ENCODE assay signal across 19 cellular contexts in the genomic region with DNA sequence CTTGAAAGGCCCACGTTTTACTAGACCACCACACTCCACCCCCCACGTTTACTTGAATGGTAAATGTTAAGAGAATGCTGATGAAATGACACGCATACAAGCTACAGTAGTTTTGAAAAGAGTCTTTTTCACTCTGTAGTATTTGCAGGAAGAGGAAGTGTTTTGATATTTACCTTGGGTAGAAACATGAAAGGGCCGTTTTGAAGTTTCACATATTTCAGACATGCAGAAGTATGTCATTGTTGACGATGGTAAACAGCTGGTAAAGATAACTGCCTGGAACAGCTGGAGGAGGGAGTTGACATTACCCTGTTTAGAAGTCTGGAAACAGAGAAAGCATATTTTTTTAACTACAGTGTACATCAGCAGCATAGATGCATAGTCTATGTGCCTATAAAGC.
A peak's percentile ranks its signal among the peaks of the same experiment; 100 is the strongest.
DNase-seq lines count a peak whose midpoint lies in the region; ATAC-seq and FAIRE-seq lines count a peak whose summit lies in the region.
"Had no signal": no experiment of that assay in that cellular context is flagged by ENCODE, and none has a peak within 500 bp of the region (broad histone marks: within the 10 kb centered on the region; RNA-seq: fewer than 3 reads in every experiment).

No MANE protein-coding gene starts in this region.

- DNase-seq in SIG-M5 treated with dmso at 0.1 percent for 504 hours (lab: John Stamatoyannopoulos, UW; ENCODE audit: unreplicated experiment) (peak; percentile 7), SIG-M5 (lab: John Stamatoyannopoulos, UW) (no peak), LHCN-M2 (ENCODE audit: low read depth) (peak; percentile 63), RPMI8226 (peak; percentile 49), RCC 7860 (ENCODE audit: low spot score) (no peak)
- no peak for DNase-seq in activated CD4-positive, alpha-beta T cell treated with anti-CD3 and anti-CD28 coated beads for 1 hour
- no peak for DNase-seq in stimulated activated effector memory CD8-positive, alpha-beta T cell treated with anti-CD3 and anti-CD28 coated beads, Interleukin-12 subunit alpha, Interleukin-12 subunit beta, amount 100 ng/mL, for 72 hours (ENCODE audit: low spot score in 2 of 2)
- DNase-seq: HCEC 1CT; KBM-7; NCI-H1048; NCI-H1436; NCI-H2029 treated with DMSO at 0.1 percent for 48 hours; NCI-H2171 treated with DMSO at 0.1 percent for 48 hours; NCI-H446; NK-92 treated with Interleukin-12 subunit alpha and Interleukin-12 subunit beta, amount 100 ng/mL, for 24 hours; SHP77; T-helper 1 cell had no signal

- H3K4me1 Mint-ChIP-seq in stimulated activated effector memory CD8-positive, alpha-beta T cell treated with anti-CD3 and anti-CD28 coated beads, Interleukin-12 subunit alpha, Interleukin-12 subunit beta, amount 100 ng/mL, for 72 hours: no peaks in the 10 kb centered on the region
- H3K4me1 Mint-ChIP-seq: B cell had no signal

- H3K36me3 Mint-ChIP-seq in stimulated activated effector memory CD8-positive, alpha-beta T cell treated with anti-CD3 and anti-CD28 coated beads, Interleukin-12 subunit alpha, Interleukin-12 subunit beta, amount 100 ng/mL, for 72 hours: no peaks in the 10 kb centered on the region

- no peak overlapping the region for H3K27ac Mint-ChIP-seq in stimulated activated effector memory CD8-positive, alpha-beta T cell treated with anti-CD3 and anti-CD28 coated beads, Interleukin-12 subunit alpha, Interleukin-12 subunit beta, amount 100 ng/mL, for 72 hours
- H3K27ac Mint-ChIP-seq: B cell had no signal

- H3K4me3 Mint-ChIP-seq in stimulated activated effector memory CD8-positive, alpha-beta T cell treated with anti-CD3 and anti-CD28 coated beads, Interleukin-12 subunit alpha, Interleukin-12 subunit beta, amount 100 ng/mL, for 72 hours: no peak overlapping the region
- H3K4me3 Mint-ChIP-seq: B cell had no signal

- FAIRE-seq in RCC 7860 (lab: Jason Lieb, UNC): no peak

- ATAC-seq in stimulated activated effector memory CD8-positive, alpha-beta T cell treated with anti-CD3 and anti-CD28 coated beads, Interleukin-12 subunit alpha, Interleukin-12 subunit beta, amount 100 ng/mL, for 72 hours: no peak
- ATAC-seq in HG02759 (IDR thresholded peaks at IDR 0.05; ENCODE audit: unreplicated experiment): no peak

- H3K9me3 Mint-ChIP-seq in stimulated activated effector memory CD8-positive, alpha-beta T cell treated with anti-CD3 and anti-CD28 coated beads, Interleukin-12 subunit alpha, Interleukin-12 subunit beta, amount 100 ng/mL, for 72 hours: peaks cover 11% of the 10 kb centered on the region

Comparison
In these comparisons a context has a peak if more than half of its experiments do, and no peak if none do; other contexts are left out.
1. DNase-seq: peak in SIG-M5 treated with dmso at 0.1 percent for 504 hours (single experiment), LHCN-M2 (single experiment) and RPMI8226 (single experiment); none in SIG-M5 (single experiment), activated CD4-positive, alpha-beta T cell treated with anti-CD3 and anti-CD28 coated beads for 1 hour (single experiment), RCC 7860 (single experiment) and stimulated activated effector memory CD8-positive, alpha-beta T cell treated with anti-CD3 and anti-CD28 coated beads, Interleukin-12 subunit alpha, Interleukin-12 subunit beta, amount 100 ng/mL, for 72 hours (0 of 2).